In the genomic region with DNA sequence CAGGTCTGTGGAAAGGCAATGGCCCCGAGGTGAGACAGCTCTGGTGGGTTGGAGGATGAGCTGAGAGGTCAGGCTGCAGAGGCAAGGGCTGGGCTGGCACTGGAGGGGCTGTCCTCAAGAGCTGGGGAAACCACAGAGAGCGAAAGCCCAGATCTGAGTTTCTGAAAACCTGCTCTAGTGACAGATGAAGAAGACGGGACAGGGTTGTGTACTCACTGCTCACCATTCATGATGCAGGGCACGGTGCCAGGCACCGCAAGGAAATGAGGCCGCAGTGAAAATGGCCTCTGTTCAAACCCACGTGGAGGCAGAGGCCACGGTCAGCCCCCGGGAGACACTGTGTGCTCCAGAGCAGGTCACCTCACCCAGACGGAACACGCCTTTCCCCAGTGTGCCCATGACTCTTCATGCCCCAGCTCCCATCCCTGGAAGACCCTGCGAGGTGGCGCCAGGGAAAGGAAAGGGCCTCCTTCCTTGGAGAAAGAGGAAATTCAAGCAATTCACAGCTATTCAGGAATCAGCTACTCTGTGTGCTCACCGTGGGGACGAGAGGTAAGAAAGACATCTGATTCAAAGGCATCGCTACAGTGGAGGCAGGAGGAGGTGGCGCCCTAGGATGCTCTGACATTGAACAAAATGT, we compare ENCODE assay signal across 18 cellular contexts. TPM values are rescaled to one million over a fixed set of nuclear protein-coding genes. Genes with fewer than 3 reads are reported as not detected.
DNase-seq lines count a peak whose midpoint lies in the region; ATAC-seq and TF ChIP-seq lines count a peak whose summit lies in the region.
"Had no signal": no experiment of that assay in that cellular context is flagged by ENCODE, and none has a peak within 500 bp of the region (broad histone marks: within the 10 kb centered on the region; RNA-seq: fewer than 3 reads in every experiment).

No MANE protein-coding gene starts in this region.

- no peaks in the 10 kb centered on the region for H3K79me2 ChIP-seq in MM.1S (ENCODE audit: low read length)
- no peaks in the 10 kb centered on the region for H3K79me2 ChIP-seq in osteoblast (ENCODE audit: insufficient read depth, low read length)

- H3K27ac Mint-ChIP-seq in effector memory CD8-positive, alpha-beta T cell = no peak overlapping the region
- H3K27ac Mint-ChIP-seq: activated naive CD4-positive, alpha-beta T cell treated with anti-CD3 and anti-CD28 coated beads, Interleukin-2, amount 10 ng/mL, durations not matched to agents 7 days and 5 days; CD4-positive, alpha-beta T cell had no signal

- H3K9ac ChIP-seq in BLaER1 (no peak overlapping the region), MM.1S (ENCODE audit: low read length) (no peak overlapping the region)

- ATAC-seq in GM18502 (IDR thresholded peaks at IDR 0.05; ENCODE audit: poor library complexity, unreplicated experiment) = peak; percentile 63
- peak; percentile 60 for ATAC-seq in HG03571 (IDR thresholded peaks at IDR 0.05; ENCODE audit: unreplicated experiment)
- peak; percentile 60 for ATAC-seq in effector memory CD8-positive, alpha-beta T cell (replicated peaks)
- ATAC-seq: left lobe of liver had no signal

- H3K4me1 Mint-ChIP-seq in effector memory CD8-positive, alpha-beta T cell (ENCODE audit: low read depth in 2 of 2) = peaks cover 7 to 9% of the 10 kb centered on the region in 2 donors

- H3K27me3 ChIP-seq in BLaER1 = no peaks in the 10 kb centered on the region
- no peaks in the 10 kb centered on the region for H3K27me3 ChIP-seq in MM.1S (replicated peaks; ENCODE audit: insufficient read depth, low read length)
- no peaks in the 10 kb centered on the region for H3K27me3 ChIP-seq in osteoblast (ENCODE audit: insufficient read depth, low read length)
- H3K27me3 ChIP-seq: right atrium auricular region, SJSA1, suprapubic skin had no signal

- H3K4me2 ChIP-seq in BLaER1 = peak overlapping the region; percentile 74
- H3K4me2 ChIP-seq in MM.1S (ENCODE audit: low read depth, low read length) = no peak overlapping the region
- no peak overlapping the region for H3K4me2 ChIP-seq in osteoblast (ENCODE audit: insufficient read depth, low read length)

- no peaks in the 10 kb centered on the region for H3K9me3 Mint-ChIP-seq in effector memory CD8-positive, alpha-beta T cell
- H3K9me3 Mint-ChIP-seq: activated naive CD4-positive, alpha-beta T cell treated with anti-CD3 and anti-CD28 coated beads, Interleukin-2, amount 10 ng/mL, durations not matched to agents 7 days and 5 days; CD4-positive, alpha-beta T cell; central memory CD8-positive, alpha-beta T cell had no signal

- H3K27ac ChIP-seq in BLaER1 (no peak overlapping the region), MM.1S (ENCODE audit: low read length) (no peak overlapping the region), osteoblast (ENCODE audit: low read depth, low read length) (no peak overlapping the region)
- H3K27ac ChIP-seq: right atrium auricular region, suprapubic skin, VCaP had no signal

- no peak for DNase-seq in effector memory CD8-positive, alpha-beta T cell
- DNase-seq in DMS 273 treated with DMSO at 0.1 percent for 48 hours (lab: John Stamatoyannopoulos, UW) (no peak), MM.1S (no peak), NCI-H128 (lab: John Stamatoyannopoulos, UW; ENCODE audit: unreplicated experiment) (no peak), osteoblast (ENCODE audit: insufficient read length, low spot score, missing footprints) (no peak)
- DNase-seq: activated naive CD4-positive, alpha-beta T cell treated with anti-CD3 and anti-CD28 coated beads, Interleukin-2, amount 10 ng/mL, durations not matched to agents 7 days and 5 days; CD4-positive, alpha-beta T cell; naive B cell; NCI-H1417 had no signal

- TF ChIP-seq CTCF in MM.1S (IDR thresholded peaks at IDR 0.05; ENCODE audit: low read length) (no peak), osteoblast (IDR thresholded peaks at IDR 0.05; ENCODE audit: extremely low read depth, low read depth, low read length) (no peak)

- no peak overlapping the region for H3K4me3 Mint-ChIP-seq in effector memory CD8-positive, alpha-beta T cell
- H3K4me3 Mint-ChIP-seq: activated naive CD4-positive, alpha-beta T cell treated with anti-CD3 and anti-CD28 coated beads, Interleukin-2, amount 10 ng/mL, durations not matched to agents 7 days and 5 days; CD4-positive, alpha-beta T cell; central memory CD8-positive, alpha-beta T cell; naive B cell had no signal

- H3K36me3 Mint-ChIP-seq in effector memory CD8-positive, alpha-beta T cell (ENCODE audit: insufficient read depth) = peaks cover 5% of the 10 kb centered on the region
- H3K36me3 Mint-ChIP-seq: activated naive CD4-positive, alpha-beta T cell treated with anti-CD3 and anti-CD28 coated beads, Interleukin-2, amount 10 ng/mL, durations not matched to agents 7 days and 5 days; naive B cell had no signal

- H4K20me1 ChIP-seq in BLaER1 (no peaks in the 10 kb centered on the region), MM.1S (ENCODE audit: insufficient read depth, low read length) (no peaks in the 10 kb centered on the region), osteoblast (ENCODE audit: insufficient read depth, low read length) (no peaks in the 10 kb centered on the region)

- no peaks in the 10 kb centered on the region for H3K9me2 ChIP-seq in MM.1S (replicated peaks; ENCODE audit: insufficient read depth, low read length)

- no peak overlapping the region for H2AFZ ChIP-seq in MM.1S (ENCODE audit: low read length)
- H2AFZ ChIP-seq in osteoblast (ENCODE audit: low read length) = no peak overlapping the region

- H3K9me3 ChIP-seq in BLaER1 (no peaks in the 10 kb centered on the region), MM.1S (replicated peaks; ENCODE audit: insufficient read depth, low read length) (no peaks in the 10 kb centered on the region), osteoblast (ENCODE audit: low read depth, low read length) (no peaks in the 10 kb centered on the region)
- H3K9me3 ChIP-seq: right atrium auricular region, SJSA1, suprapubic skin had no signal

- peaks cover 78% of the 10 kb centered on the region for H3K4me1 ChIP-seq in BLaER1
- H3K4me1 ChIP-seq in MM.1S (ENCODE audit: low read length) = no peaks in the 10 kb centered on the region
- H3K4me1 ChIP-seq in osteoblast (ENCODE audit: insufficient read depth, low read length) = peaks cover 19% of the 10 kb centered on the region

- H3K4me3 ChIP-seq in BLaER1 = no peak overlapping the region
- no peak overlapping the region for H3K4me3 ChIP-seq in MM.1S (ENCODE audit: low read length)
- H3K4me3 ChIP-seq in osteoblast (ENCODE audit: insufficient read depth, low read length) = no peak overlapping the region
- H3K4me3 ChIP-seq: right atrium auricular region, SJSA1, suprapubic skin had no signal

- H3K27me3 Mint-ChIP-seq in effector memory CD8-positive, alpha-beta T cell = peaks cover 5 to 10% of the 10 kb centered on the region in 2 donors
- H3K27me3 Mint-ChIP-seq: CD4-positive, alpha-beta T cell; central memory CD8-positive, alpha-beta T cell had no signal

- no peaks in the 10 kb centered on the region for H3F3A ChIP-seq in MM.1S (ENCODE audit: insufficient read depth, low read length)

- H3K36me3 ChIP-seq in BLaER1 = no peaks in the 10 kb centered on the region
- no peaks in the 10 kb centered on the region for H3K36me3 ChIP-seq in MM.1S (replicated peaks; ENCODE audit: insufficient read depth, low read length)
- no peaks in the 10 kb centered on the region for H3K36me3 ChIP-seq in osteoblast (ENCODE audit: insufficient read depth, low read length)
- H3K36me3 ChIP-seq: right atrium auricular region, SJSA1, suprapubic skin had no signal

RNA-seq across cellular contexts. Expression of a gene that starts 24.3 kb away (rescaled TPM):
- total RNA-seq in osteoblast = 139 and 168 TPM in 2 replicates
